In the genomic region with DNA sequence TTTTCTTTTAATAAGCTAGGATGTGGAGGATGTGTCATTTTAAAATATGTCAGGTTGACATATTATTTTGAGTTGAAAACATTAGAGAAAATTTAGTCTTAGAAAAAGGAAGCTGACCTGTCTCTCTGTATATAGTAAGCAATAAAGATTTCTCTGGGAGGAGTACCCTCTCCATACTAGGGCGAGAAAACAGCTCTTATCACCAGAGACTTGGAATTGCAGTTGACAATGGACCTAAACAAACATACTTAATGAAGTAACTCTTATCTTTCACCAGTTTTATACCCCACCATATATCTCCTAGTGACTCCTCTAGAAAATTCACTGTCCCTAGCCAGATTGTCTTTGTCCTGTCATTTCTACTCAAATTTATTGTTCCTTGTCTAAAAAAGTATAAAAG, we compare ENCODE assay signal across 18 cellular contexts. TPM values are rescaled to one million over a fixed set of nuclear protein-coding genes. Genes with fewer than 3 reads are reported as not detected.
DNase-seq lines count a peak whose midpoint lies in the region; ATAC-seq and TF ChIP-seq lines count a peak whose summit lies in the region.
"Had no signal": no experiment of that assay in that cellular context is flagged by ENCODE, and none has a peak within 500 bp of the region (broad histone marks: within the 10 kb centered on the region; RNA-seq: fewer than 3 reads in every experiment).

No MANE protein-coding gene starts in this region.

- DNase-seq in right atrium auricular region (ENCODE audit: low spot score): no peak
- no peak for DNase-seq in Right ventricle myocardium inferior (ENCODE audit: missing footprints)
- peak; percentile 25 for DNase-seq in left kidney (ENCODE audit: low read depth, low spot score)
- peak; percentile 30 for DNase-seq in superior temporal gyrus (ENCODE audit: extremely low spot score)
- DNase-seq in ovary: no peak
- DNase-seq in stimulated activated naive B cell treated with anti-CD40 and anti-IgM and Interleukin-4, amounts not matched to agents 10 μg/mL and 1 μg/mL and 100 μg/mL, for 72 hours: no peak
- no peak for DNase-seq in activated CD4-positive, CD25-positive, alpha-beta regulatory T cell (lab: John Stamatoyannopoulos, UW)
- DNase-seq: CD8-positive, alpha-beta memory T cell; GOT3; KBM-7; NCI-H1105; NCI-H2081 treated with DMSO at 0.1 percent for 48 hours; NCI-H510A treated with DMSO at 0.1 percent for 48 hours; NCI-H774; OCI-M1; SHP77 treated with DMSO at 0.1 percent for 48 hours had no signal

- H3K4me3 ChIP-seq in right atrium auricular region: no peak overlapping the region
- H3K4me3 ChIP-seq in ovary: no peak overlapping the region
- H3K4me3 ChIP-seq: BLaER1 had no signal

- H3K36me3 ChIP-seq in right atrium auricular region: no peaks in the 10 kb centered on the region
- no peaks in the 10 kb centered on the region for H3K36me3 ChIP-seq in ovary
- H3K36me3 ChIP-seq: BLaER1 had no signal

- TF ChIP-seq CTCF in right atrium auricular region (IDR thresholded peaks at IDR 0.05): no peak
- no peak for TF ChIP-seq CTCF in ovary (IDR thresholded peaks at IDR 0.05)

- H3K36me3 Mint-ChIP-seq in stimulated activated naive B cell treated with anti-CD40 and anti-IgM and Interleukin-4, amounts not matched to agents 10 μg/mL and 1 μg/mL and 100 μg/mL, for 72 hours: no peaks in the 10 kb centered on the region
- H3K36me3 Mint-ChIP-seq: CD8-positive, alpha-beta memory T cell had no signal

- H3K27ac ChIP-seq in right atrium auricular region: peak overlapping the region; percentile 67 to 81
- peak overlapping the region in 1 of 2 donors; percentile 63 for H3K27ac ChIP-seq in ovary
- H3K27ac ChIP-seq: BLaER1 had no signal

- TF ChIP-seq POLR2A in ovary (IDR thresholded peaks at IDR 0.05): no peak

- WGBS in ovary, 3 donors: 47 to 55% (median 50%) methylated on average over 1 of the region's 1 CpG

- H3K4me1 ChIP-seq in right atrium auricular region (peaks cover 0 to 34% of the 10 kb centered on the region in 2 donors), ovary (ENCODE audit: insufficient read depth) (peaks cover 10% of the 10 kb centered on the region)
- H3K4me1 ChIP-seq: BLaER1 had no signal

- no peak for ATAC-seq in Right ventricle myocardium inferior
- ATAC-seq in stimulated activated naive B cell treated with anti-CD40 and anti-IgM and Interleukin-4, amounts not matched to agents 10 μg/mL and 1 μg/mL and 100 μg/mL, for 72 hours (replicated peaks): no peak
- ATAC-seq: HCT116 had no signal

- TF ChIP-seq EP300 in ovary (IDR thresholded peaks at IDR 0.05): no peak

- no peak overlapping the region for H3K4me3 Mint-ChIP-seq in stimulated activated naive B cell treated with anti-CD40 and anti-IgM and Interleukin-4, amounts not matched to agents 10 μg/mL and 1 μg/mL and 100 μg/mL, for 72 hours
- H3K4me3 Mint-ChIP-seq: CD8-positive, alpha-beta memory T cell had no signal

- H3K27me3 ChIP-seq in right atrium auricular region (no peaks in the 10 kb centered on the region), ovary (no peaks in the 10 kb centered on the region)
- H3K27me3 ChIP-seq: BLaER1 had no signal

- H3K9me3 ChIP-seq in right atrium auricular region: no peaks in the 10 kb centered on the region
- no peaks in the 10 kb centered on the region for H3K9me3 ChIP-seq in ovary
- H3K9me3 ChIP-seq: BLaER1 had no signal

- no peaks in the 10 kb centered on the region for H3K4me1 Mint-ChIP-seq in stimulated activated naive B cell treated with anti-CD40 and anti-IgM and Interleukin-4, amounts not matched to agents 10 μg/mL and 1 μg/mL and 100 μg/mL, for 72 hours
- H3K4me1 Mint-ChIP-seq: CD8-positive, alpha-beta memory T cell had no signal

- H3K27me3 Mint-ChIP-seq in stimulated activated naive B cell treated with anti-CD40 and anti-IgM and Interleukin-4, amounts not matched to agents 10 μg/mL and 1 μg/mL and 100 μg/mL, for 72 hours: peaks cover 3 to 10% of the 10 kb centered on the region in 2 donors

- intact Hi-C loops in Right ventricle myocardium inferior (cut with DNase I) (loop anchor here (5.0 kb wide), 1 partner anchor 183 kb away; no protein-coding TSS in a partner anchor), ovary (cut with DNase I) (no loop called here)

- no peaks in the 10 kb centered on the region for H3K9me3 Mint-ChIP-seq in stimulated activated naive B cell treated with anti-CD40 and anti-IgM and Interleukin-4, amounts not matched to agents 10 μg/mL and 1 μg/mL and 100 μg/mL, for 72 hours
- H3K9me3 Mint-ChIP-seq: CD8-positive, alpha-beta memory T cell had no signal

- H3K27ac Mint-ChIP-seq in stimulated activated naive B cell treated with anti-CD40 and anti-IgM and Interleukin-4, amounts not matched to agents 10 μg/mL and 1 μg/mL and 100 μg/mL, for 72 hours: no peak overlapping the region
- H3K27ac Mint-ChIP-seq: CD8-positive, alpha-beta memory T cell had no signal

RNA-seq across cellular contexts. Expression of a gene that starts 7.2 kb away (rescaled TPM):
- total RNA-seq in right atrium auricular region (10 to 100 TPM; 36.0 to 38.2 TPM), Right ventricle myocardium inferior (42.0 TPM), ovary (100 to 1,000 TPM in 6 of 7 donors, 10 to 100 TPM in 1; 43.6 to 218 (median 160) TPM)
- 100 to 1,000 TPM; 104 to 116 TPM for polyA plus RNA-seq in ovary

Comparison
In these comparisons a context has a peak if more than half of its experiments do, and no peak if none do; other contexts are left out.
1. DNase-seq: peak in left kidney (single experiment) and superior temporal gyrus (single experiment); none in right atrium auricular region (single experiment), Right ventricle myocardium inferior (single experiment), ovary (0 of 5), stimulated activated naive B cell treated with anti-CD40 and anti-IgM and Interleukin-4, amounts not matched to agents 10 μg/mL and 1 μg/mL and 100 μg/mL, for 72 hours (single experiment) and activated CD4-positive, CD25-positive, alpha-beta regulatory T cell (0 of 4).